1 cellular context compared by ENCODE assay signal in genomic region chr12:120903818-120904773, GRCh38.
TF ChIP-seq lines count a peak whose summit lies in the region.

A gene with protein sequence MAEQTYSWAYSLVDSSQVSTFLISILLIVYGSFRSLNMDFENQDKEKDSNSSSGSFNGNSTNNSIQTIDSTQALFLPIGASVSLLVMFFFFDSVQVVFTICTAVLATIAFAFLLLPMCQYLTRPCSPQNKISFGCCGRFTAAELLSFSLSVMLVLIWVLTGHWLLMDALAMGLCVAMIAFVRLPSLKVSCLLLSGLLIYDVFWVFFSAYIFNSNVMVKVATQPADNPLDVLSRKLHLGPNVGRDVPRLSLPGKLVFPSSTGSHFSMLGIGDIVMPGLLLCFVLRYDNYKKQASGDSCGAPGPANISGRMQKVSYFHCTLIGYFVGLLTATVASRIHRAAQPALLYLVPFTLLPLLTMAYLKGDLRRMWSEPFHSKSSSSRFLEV (minus strand): TSS chr12:120904358. CDS start chr12:120903867, 491 bp downstream.

TF ChIP-seq in HepG2, 621 proteins besides CTCF, POLR2A, EP300 and RAD21 (continued from another document and continues in another):
- TF ChIP-seq, protein P1, sequence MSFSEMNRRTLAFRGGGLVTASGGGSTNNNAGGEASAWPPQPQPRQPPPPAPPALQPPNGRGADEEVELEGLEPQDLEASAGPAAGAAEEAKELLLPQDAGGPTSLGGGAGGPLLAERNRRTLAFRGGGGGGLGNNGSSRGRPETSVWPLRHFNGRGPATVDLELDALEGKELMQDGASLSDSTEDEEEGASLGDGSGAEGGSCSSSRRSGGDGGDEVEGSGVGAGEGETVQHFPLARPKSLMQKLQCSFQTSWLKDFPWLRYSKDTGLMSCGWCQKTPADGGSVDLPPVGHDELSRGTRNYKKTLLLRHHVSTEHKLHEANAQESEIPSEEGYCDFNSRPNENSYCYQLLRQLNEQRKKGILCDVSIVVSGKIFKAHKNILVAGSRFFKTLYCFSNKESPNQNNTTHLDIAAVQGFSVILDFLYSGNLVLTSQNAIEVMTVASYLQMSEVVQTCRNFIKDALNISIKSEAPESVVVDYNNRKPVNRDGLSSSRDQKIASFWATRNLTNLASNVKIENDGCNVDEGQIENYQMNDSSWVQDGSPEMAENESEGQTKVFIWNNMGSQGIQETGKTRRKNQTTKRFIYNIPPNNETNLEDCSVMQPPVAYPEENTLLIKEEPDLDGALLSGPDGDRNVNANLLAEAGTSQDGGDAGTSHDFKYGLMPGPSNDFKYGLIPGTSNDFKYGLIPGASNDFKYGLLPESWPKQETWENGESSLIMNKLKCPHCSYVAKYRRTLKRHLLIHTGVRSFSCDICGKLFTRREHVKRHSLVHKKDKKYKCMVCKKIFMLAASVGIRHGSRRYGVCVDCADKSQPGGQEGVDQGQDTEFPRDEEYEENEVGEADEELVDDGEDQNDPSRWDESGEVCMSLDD (CRISPR knock-in tag; IDR thresholded peaks at IDR 0.05; ENCODE audit: borderline replicate concordance) = no peak
- TF ChIP-seq SIN3A (IDR thresholded peaks at IDR 0.05; ENCODE audit: borderline replicate concordance, low read depth, low read length) (no peak), ZNF687 (CRISPR knock-in tag; IDR thresholded peaks at IDR 0.05) (peak; percentile 82), ETS1 (CRISPR knock-in tag; IDR thresholded peaks at IDR 0.05) (no peak), ZNF431 (CRISPR knock-in tag; IDR thresholded peaks at IDR 0.05; ENCODE audit: borderline replicate concordance, low read depth) (0 out of 2 replicates have a peak, but pooled peaks have one; percentile 43), PITX1 (CRISPR knock-in tag; IDR thresholded peaks at IDR 0.05) (peak; percentile 52; the same call in 1 of the 2 replicates), AKAP8 (CRISPR knock-in tag; IDR thresholded peaks at IDR 0.05) (0 out of 2 replicates have a peak, but pooled peaks have one; percentile 27), NCOR1 (IDR thresholded peaks at IDR 0.05; ENCODE audit: borderline replicate concordance, low read length) (peak; percentile 25; the same call in 1 of the 2 replicates), HNF4G (IDR thresholded peaks at IDR 0.05; ENCODE audit: borderline replicate concordance, low read depth, low read length) (no peak), HNF4G (CRISPR knock-in tag; IDR thresholded peaks at IDR 0.05; ENCODE audit: borderline replicate concordance, low read depth) (0 out of 2 replicates have a peak, but pooled peaks have one; percentile 28), FOXO1 (CRISPR knock-in tag; IDR thresholded peaks at IDR 0.05) (0 out of 2 replicates have a peak, but pooled peaks have one; percentile 17), THAP7 (CRISPR knock-in tag; IDR thresholded peaks at IDR 0.05) (no peak), FOXP4 (CRISPR knock-in tag; IDR thresholded peaks at IDR 0.05) (0 out of 2 replicates have a peak, but pooled peaks have one; percentile 41), ZNF121 (CRISPR knock-in tag; IDR thresholded peaks at IDR 0.05) (peak; percentile 54; the same call in 1 of the 2 replicates), RNF2 (conservative IDR thresholded peaks at IDR 0.05; ENCODE audit: low read depth) (no peak), CBX5 (CRISPR knock-in tag; IDR thresholded peaks at IDR 0.05; ENCODE audit: borderline replicate concordance) (no peak), FOXA3 (CRISPR knock-in tag; IDR thresholded peaks at IDR 0.05) (peak; percentile 28), HOXA7 (CRISPR knock-in tag; IDR thresholded peaks at IDR 0.05) (no peak), BCL6 (CRISPR knock-in tag; IDR thresholded peaks at IDR 0.05) (no peak; the same call in 1 of the 2 replicates), TFDP1 (CRISPR knock-in tag; IDR thresholded peaks at IDR 0.05; ENCODE audit: borderline replicate concordance) (no peak), SPEN (CRISPR knock-in tag; IDR thresholded peaks at IDR 0.05; ENCODE audit: low read depth) (peak; percentile 87), TBL1XR1 (IDR thresholded peaks at IDR 0.05; ENCODE audit: borderline replicate concordance, low read length, partially characterized antibody) (peak; percentile 38), ZNF513 (CRISPR knock-in tag; conservative IDR thresholded peaks at IDR 0.05) (no peak), ZNF350 (CRISPR knock-in tag; IDR thresholded peaks at IDR 0.05; ENCODE audit: borderline replicate concordance, low read depth) (0 out of 2 replicates have a peak, but pooled peaks have one; percentile 18), FOSL1 (CRISPR knock-in tag; IDR thresholded peaks at IDR 0.05; ENCODE audit: borderline replicate concordance) (no peak), FOXK2 (IDR thresholded peaks at IDR 0.05) (0 out of 2 replicates have a peak, but pooled peaks have one; percentile 12), NFYC (CRISPR knock-in tag; IDR thresholded peaks at IDR 0.05) (peak; percentile 57), U2AF1 (optimal IDR thresholded peaks at IDR 0.05; ENCODE audit: low read depth, low read length) (peak; percentile 34), HNRNPUL1 (IDR thresholded peaks at IDR 0.05; ENCODE audit: low read depth, low read length) (no peak), ZNF777 (CRISPR knock-in tag; IDR thresholded peaks at IDR 0.05) (0 out of 2 replicates have a peak, but pooled peaks have one; percentile 15), ARNTL (CRISPR knock-in tag; IDR thresholded peaks at IDR 0.05) (peak; percentile 82), MAF1 (CRISPR knock-in tag; IDR thresholded peaks at IDR 0.05; ENCODE audit: borderline replicate concordance) (no peak), HMG20A (CRISPR knock-in tag; IDR thresholded peaks at IDR 0.05; ENCODE audit: borderline replicate concordance) (no peak), HMGA1 (CRISPR knock-in tag; conservative IDR thresholded peaks at IDR 0.05) (no peak), CREM (IDR thresholded peaks at IDR 0.05) (no peak), CREM (CRISPR knock-in tag; IDR thresholded peaks at IDR 0.05) (no peak), ZNF567 (CRISPR knock-in tag; IDR thresholded peaks at IDR 0.05; ENCODE audit: borderline replicate concordance) (no peak), RXRA (CRISPR knock-in tag; IDR thresholded peaks at IDR 0.05) (peak; percentile 64)
- TF ChIP-seq, protein P2, sequence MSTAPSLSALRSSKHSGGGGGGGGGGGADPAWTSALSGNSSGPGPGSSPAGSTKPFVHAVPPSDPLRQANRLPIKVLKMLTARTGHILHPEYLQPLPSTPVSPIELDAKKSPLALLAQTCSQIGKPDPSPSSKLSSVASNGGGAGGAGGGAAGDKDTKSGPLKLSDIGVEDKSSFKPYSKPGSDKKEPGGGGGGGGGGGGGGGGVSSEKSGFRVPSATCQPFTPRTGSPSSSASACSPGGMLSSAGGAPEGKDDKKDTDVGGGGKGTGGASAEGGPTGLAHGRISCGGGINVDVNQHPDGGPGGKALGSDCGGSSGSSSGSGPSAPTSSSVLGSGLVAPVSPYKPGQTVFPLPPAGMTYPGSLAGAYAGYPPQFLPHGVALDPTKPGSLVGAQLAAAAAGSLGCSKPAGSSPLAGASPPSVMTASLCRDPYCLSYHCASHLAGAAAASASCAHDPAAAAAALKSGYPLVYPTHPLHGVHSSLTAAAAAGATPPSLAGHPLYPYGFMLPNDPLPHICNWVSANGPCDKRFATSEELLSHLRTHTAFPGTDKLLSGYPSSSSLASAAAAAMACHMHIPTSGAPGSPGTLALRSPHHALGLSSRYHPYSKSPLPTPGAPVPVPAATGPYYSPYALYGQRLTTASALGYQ (CRISPR knock-in tag; IDR thresholded peaks at IDR 0.05) = no peak
- TF ChIP-seq, protein P3, sequence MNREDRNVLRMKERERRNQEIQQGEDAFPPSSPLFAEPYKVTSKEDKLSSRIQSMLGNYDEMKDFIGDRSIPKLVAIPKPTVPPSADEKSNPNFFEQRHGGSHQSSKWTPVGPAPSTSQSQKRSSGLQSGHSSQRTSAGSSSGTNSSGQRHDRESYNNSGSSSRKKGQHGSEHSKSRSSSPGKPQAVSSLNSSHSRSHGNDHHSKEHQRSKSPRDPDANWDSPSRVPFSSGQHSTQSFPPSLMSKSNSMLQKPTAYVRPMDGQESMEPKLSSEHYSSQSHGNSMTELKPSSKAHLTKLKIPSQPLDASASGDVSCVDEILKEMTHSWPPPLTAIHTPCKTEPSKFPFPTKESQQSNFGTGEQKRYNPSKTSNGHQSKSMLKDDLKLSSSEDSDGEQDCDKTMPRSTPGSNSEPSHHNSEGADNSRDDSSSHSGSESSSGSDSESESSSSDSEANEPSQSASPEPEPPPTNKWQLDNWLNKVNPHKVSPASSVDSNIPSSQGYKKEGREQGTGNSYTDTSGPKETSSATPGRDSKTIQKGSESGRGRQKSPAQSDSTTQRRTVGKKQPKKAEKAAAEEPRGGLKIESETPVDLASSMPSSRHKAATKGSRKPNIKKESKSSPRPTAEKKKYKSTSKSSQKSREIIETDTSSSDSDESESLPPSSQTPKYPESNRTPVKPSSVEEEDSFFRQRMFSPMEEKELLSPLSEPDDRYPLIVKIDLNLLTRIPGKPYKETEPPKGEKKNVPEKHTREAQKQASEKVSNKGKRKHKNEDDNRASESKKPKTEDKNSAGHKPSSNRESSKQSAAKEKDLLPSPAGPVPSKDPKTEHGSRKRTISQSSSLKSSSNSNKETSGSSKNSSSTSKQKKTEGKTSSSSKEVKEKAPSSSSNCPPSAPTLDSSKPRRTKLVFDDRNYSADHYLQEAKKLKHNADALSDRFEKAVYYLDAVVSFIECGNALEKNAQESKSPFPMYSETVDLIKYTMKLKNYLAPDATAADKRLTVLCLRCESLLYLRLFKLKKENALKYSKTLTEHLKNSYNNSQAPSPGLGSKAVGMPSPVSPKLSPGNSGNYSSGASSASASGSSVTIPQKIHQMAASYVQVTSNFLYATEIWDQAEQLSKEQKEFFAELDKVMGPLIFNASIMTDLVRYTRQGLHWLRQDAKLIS (CRISPR knock-in tag; IDR thresholded peaks at IDR 0.05) = no peak
